1 cellular context compared by ENCODE assay signal in the genomic region with DNA sequence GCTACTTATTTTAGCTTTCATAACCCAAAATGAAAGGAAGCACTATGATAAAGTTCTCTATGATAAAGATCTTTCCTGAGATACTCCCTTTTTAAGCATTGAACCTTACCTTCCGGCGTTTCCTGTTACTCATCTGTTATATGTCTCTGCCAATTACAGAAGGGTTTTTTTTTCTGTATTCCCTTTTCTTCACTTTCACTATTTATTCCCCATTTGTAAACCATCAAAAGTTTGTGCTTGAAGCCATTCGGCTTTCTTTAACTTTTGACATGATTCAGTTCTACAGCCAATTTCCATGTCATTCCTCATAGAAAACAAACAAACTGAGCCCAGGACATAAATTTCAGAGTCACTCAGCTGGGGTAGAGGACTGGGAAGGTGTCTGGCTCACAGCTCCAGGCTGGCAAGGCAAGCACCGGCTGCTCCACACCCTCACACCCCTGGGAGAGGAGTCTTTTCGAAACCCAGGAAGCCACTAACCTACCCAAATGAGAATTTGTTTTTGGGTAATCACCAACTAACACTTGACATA.
TF ChIP-seq lines count a peak whose summit lies in the region.

No MANE protein-coding gene starts in this region.

TF ChIP-seq in K562, 482 proteins besides CTCF, POLR2A, EP300 and RAD21 (continued from another document):
- TF ChIP-seq, protein P1, sequence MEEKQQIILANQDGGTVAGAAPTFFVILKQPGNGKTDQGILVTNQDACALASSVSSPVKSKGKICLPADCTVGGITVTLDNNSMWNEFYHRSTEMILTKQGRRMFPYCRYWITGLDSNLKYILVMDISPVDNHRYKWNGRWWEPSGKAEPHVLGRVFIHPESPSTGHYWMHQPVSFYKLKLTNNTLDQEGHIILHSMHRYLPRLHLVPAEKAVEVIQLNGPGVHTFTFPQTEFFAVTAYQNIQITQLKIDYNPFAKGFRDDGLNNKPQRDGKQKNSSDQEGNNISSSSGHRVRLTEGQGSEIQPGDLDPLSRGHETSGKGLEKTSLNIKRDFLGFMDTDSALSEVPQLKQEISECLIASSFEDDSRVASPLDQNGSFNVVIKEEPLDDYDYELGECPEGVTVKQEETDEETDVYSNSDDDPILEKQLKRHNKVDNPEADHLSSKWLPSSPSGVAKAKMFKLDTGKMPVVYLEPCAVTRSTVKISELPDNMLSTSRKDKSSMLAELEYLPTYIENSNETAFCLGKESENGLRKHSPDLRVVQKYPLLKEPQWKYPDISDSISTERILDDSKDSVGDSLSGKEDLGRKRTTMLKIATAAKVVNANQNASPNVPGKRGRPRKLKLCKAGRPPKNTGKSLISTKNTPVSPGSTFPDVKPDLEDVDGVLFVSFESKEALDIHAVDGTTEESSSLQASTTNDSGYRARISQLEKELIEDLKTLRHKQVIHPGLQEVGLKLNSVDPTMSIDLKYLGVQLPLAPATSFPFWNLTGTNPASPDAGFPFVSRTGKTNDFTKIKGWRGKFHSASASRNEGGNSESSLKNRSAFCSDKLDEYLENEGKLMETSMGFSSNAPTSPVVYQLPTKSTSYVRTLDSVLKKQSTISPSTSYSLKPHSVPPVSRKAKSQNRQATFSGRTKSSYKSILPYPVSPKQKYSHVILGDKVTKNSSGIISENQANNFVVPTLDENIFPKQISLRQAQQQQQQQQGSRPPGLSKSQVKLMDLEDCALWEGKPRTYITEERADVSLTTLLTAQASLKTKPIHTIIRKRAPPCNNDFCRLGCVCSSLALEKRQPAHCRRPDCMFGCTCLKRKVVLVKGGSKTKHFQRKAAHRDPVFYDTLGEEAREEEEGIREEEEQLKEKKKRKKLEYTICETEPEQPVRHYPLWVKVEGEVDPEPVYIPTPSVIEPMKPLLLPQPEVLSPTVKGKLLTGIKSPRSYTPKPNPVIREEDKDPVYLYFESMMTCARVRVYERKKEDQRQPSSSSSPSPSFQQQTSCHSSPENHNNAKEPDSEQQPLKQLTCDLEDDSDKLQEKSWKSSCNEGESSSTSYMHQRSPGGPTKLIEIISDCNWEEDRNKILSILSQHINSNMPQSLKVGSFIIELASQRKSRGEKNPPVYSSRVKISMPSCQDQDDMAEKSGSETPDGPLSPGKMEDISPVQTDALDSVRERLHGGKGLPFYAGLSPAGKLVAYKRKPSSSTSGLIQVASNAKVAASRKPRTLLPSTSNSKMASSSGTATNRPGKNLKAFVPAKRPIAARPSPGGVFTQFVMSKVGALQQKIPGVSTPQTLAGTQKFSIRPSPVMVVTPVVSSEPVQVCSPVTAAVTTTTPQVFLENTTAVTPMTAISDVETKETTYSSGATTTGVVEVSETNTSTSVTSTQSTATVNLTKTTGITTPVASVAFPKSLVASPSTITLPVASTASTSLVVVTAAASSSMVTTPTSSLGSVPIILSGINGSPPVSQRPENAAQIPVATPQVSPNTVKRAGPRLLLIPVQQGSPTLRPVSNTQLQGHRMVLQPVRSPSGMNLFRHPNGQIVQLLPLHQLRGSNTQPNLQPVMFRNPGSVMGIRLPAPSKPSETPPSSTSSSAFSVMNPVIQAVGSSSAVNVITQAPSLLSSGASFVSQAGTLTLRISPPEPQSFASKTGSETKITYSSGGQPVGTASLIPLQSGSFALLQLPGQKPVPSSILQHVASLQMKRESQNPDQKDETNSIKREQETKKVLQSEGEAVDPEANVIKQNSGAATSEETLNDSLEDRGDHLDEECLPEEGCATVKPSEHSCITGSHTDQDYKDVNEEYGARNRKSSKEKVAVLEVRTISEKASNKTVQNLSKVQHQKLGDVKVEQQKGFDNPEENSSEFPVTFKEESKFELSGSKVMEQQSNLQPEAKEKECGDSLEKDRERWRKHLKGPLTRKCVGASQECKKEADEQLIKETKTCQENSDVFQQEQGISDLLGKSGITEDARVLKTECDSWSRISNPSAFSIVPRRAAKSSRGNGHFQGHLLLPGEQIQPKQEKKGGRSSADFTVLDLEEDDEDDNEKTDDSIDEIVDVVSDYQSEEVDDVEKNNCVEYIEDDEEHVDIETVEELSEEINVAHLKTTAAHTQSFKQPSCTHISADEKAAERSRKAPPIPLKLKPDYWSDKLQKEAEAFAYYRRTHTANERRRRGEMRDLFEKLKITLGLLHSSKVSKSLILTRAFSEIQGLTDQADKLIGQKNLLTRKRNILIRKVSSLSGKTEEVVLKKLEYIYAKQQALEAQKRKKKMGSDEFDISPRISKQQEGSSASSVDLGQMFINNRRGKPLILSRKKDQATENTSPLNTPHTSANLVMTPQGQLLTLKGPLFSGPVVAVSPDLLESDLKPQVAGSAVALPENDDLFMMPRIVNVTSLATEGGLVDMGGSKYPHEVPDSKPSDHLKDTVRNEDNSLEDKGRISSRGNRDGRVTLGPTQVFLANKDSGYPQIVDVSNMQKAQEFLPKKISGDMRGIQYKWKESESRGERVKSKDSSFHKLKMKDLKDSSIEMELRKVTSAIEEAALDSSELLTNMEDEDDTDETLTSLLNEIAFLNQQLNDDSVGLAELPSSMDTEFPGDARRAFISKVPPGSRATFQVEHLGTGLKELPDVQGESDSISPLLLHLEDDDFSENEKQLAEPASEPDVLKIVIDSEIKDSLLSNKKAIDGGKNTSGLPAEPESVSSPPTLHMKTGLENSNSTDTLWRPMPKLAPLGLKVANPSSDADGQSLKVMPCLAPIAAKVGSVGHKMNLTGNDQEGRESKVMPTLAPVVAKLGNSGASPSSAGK (IDR thresholded peaks at IDR 0.05): no peak
- TF ChIP-seq NR4A1 (CRISPR knock-in tag; IDR thresholded peaks at IDR 0.05): peak; percentile 31; the same call in 1 of the 2 replicates
- no peak for TF ChIP-seq NR4A1 (tag; IDR thresholded peaks at IDR 0.05)
- TF ChIP-seq NFRKB (IDR thresholded peaks at IDR 0.05; ENCODE audit: low read depth): 0 out of 2 replicates have a peak, but pooled peaks have one; percentile 37
- no peak for TF ChIP-seq RAD51 (IDR thresholded peaks at IDR 0.05; ENCODE audit: borderline replicate concordance, low read depth)
- TF ChIP-seq PRPF4 (IDR thresholded peaks at IDR 0.05; ENCODE audit: insufficient read depth, low read depth, low read length, poor library complexity, severe bottlenecking): no peak
- no peak for TF ChIP-seq ZNF311 (CRISPR knock-in tag; IDR thresholded peaks at IDR 0.05)
- no peak for TF ChIP-seq KDM4B (IDR thresholded peaks at IDR 0.05; ENCODE audit: borderline replicate concordance in 2 of 2, low read depth in 1 of 2)
- TF ChIP-seq, protein P2, sequence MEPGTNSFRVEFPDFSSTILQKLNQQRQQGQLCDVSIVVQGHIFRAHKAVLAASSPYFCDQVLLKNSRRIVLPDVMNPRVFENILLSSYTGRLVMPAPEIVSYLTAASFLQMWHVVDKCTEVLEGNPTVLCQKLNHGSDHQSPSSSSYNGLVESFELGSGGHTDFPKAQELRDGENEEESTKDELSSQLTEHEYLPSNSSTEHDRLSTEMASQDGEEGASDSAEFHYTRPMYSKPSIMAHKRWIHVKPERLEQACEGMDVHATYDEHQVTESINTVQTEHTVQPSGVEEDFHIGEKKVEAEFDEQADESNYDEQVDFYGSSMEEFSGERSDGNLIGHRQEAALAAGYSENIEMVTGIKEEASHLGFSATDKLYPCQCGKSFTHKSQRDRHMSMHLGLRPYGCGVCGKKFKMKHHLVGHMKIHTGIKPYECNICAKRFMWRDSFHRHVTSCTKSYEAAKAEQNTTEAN (CRISPR knock-in tag; IDR thresholded peaks at IDR 0.05): no peak
- TF ChIP-seq, protein P3, sequence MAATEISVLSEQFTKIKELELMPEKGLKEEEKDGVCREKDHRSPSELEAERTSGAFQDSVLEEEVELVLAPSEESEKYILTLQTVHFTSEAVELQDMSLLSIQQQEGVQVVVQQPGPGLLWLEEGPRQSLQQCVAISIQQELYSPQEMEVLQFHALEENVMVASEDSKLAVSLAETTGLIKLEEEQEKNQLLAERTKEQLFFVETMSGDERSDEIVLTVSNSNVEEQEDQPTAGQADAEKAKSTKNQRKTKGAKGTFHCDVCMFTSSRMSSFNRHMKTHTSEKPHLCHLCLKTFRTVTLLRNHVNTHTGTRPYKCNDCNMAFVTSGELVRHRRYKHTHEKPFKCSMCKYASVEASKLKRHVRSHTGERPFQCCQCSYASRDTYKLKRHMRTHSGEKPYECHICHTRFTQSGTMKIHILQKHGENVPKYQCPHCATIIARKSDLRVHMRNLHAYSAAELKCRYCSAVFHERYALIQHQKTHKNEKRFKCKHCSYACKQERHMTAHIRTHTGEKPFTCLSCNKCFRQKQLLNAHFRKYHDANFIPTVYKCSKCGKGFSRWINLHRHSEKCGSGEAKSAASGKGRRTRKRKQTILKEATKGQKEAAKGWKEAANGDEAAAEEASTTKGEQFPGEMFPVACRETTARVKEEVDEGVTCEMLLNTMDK (IDR thresholded peaks at IDR 0.05; ENCODE audit: borderline replicate concordance, insufficient read depth, low read depth, low read length, poor library complexity, severe bottlenecking): no peak
- TF ChIP-seq TAF1 (IDR thresholded peaks at IDR 0.05; ENCODE audit: control insufficient read depth, extremely low read depth, insufficient read depth, low read length, severe bottlenecking): no peak
- TF ChIP-seq MYC (IDR thresholded peaks at IDR 0.05; ENCODE audit: low read depth, low read length): no peak
- no peak for TF ChIP-seq MYC (CRISPR knock-in tag; IDR thresholded peaks at IDR 0.05; ENCODE audit: borderline replicate concordance, low read depth)
- TF ChIP-seq XRCC4 (IDR thresholded peaks at IDR 0.05; ENCODE audit: extremely low read depth, insufficient read depth, insufficient read length): no peak
- peak; percentile 76 for TF ChIP-seq ARID1B (IDR thresholded peaks at IDR 0.05)
- TF ChIP-seq E2F3 (CRISPR knock-in tag; IDR thresholded peaks at IDR 0.05): no peak
- no peak for TF ChIP-seq RBM25 (IDR thresholded peaks at IDR 0.05; ENCODE audit: low read depth, low read length, severe bottlenecking)
- TF ChIP-seq KAT7 (CRISPR knock-in tag; IDR thresholded peaks at IDR 0.05; ENCODE audit: borderline replicate concordance): no peak
- TF ChIP-seq PHB (CRISPR knock-in tag; IDR thresholded peaks at IDR 0.05): no peak
- TF ChIP-seq ELF1 (tag; IDR thresholded peaks at IDR 0.05): no peak
TF ChIP-seq in K562: peak in this region for 39.
